Comparison of ENCODE assay signal across 8 cellular contexts in the genomic region with DNA sequence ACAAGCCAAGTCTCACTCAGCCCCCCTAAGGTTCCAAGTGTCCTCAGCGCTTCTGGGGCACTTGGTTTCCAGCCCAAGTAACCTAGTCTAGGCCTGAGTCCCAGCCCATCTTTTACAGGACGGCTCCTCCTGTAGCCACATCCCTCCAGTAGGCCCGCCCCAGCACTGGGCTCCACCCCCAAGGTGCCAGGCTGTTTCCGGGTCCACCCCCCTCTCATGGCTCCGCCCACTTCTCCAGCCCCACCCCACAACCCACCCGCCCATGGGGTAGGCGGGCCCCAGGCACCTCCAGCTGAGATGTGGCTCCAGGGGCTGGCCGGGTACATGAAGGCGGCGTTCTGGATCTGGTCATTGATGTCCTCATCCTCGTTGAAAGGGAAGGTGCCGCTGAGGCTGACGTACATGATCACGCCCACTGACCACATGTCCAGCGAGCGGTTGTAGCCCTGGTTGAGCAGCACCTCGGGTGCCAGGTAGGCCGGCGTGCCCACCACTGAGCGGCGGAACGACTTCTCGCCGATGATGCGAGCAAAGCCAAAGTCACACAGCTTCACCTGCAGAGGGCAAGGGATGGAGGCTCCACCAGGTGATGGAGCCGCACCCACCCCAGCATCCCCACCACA.
DNase-seq lines count a peak whose midpoint lies in the region; ATAC-seq lines count a peak whose summit lies in the region.

No MANE protein-coding gene starts in this region.

- H3K27me3 Mint-ChIP-seq in stimulated activated naive CD8-positive, alpha-beta T cell treated with anti-CD3 and anti-CD28 coated beads, Interleukin-15, amount 100 ng/mL, for 72 hours = no peaks in the 10 kb centered on the region

- H3K9me3 Mint-ChIP-seq in stimulated activated naive CD8-positive, alpha-beta T cell treated with anti-CD3 and anti-CD28 coated beads, Interleukin-15, amount 100 ng/mL, for 72 hours = no peaks in the 10 kb centered on the region

- H3K4me1 Mint-ChIP-seq in stimulated activated naive CD8-positive, alpha-beta T cell treated with anti-CD3 and anti-CD28 coated beads, Interleukin-15, amount 100 ng/mL, for 72 hours = peaks cover 22% of the 10 kb centered on the region

- intact Hi-C loops in posterior cingulate gyrus (cut with DNase I) = no loop called here

- DNase-seq in activated gamma-delta T cell treated with Interleukin-2 at 50 U/mL for 16 hours (peak; percentile 30), activated gamma-delta T cell (lab: John Stamatoyannopoulos, UW) (no peak), iPS-NIHi7 (ENCODE audit: extremely low spot score) (peak; percentile 94), Ammon's horn (ENCODE audit: low spot score) (no peak), posterior cingulate gyrus (no peak)
- peak in 2 of 3 experiments; percentile 30 to 41 for DNase-seq in activated CD8-positive, alpha-beta memory T cell treated with anti-CD3 and anti-CD28 coated beads for 48 hours (ENCODE audit: low read depth in 2 of 3, low spot score in 2 of 3)
- peak; percentile 42 to 69 for DNase-seq in stimulated activated naive CD8-positive, alpha-beta T cell treated with anti-CD3 and anti-CD28 coated beads, Interleukin-15, amount 100 ng/mL, for 72 hours

- ATAC-seq in stimulated activated naive CD8-positive, alpha-beta T cell treated with anti-CD3 and anti-CD28 coated beads, Interleukin-15, amount 100 ng/mL, for 72 hours = peak; percentile 93
- ATAC-seq in HG03565 (IDR thresholded peaks at IDR 0.05; ENCODE audit: unreplicated experiment) = no peak

- H3K4me3 Mint-ChIP-seq in stimulated activated naive CD8-positive, alpha-beta T cell treated with anti-CD3 and anti-CD28 coated beads, Interleukin-15, amount 100 ng/mL, for 72 hours = no peak overlapping the region

- H3K27ac Mint-ChIP-seq in stimulated activated naive CD8-positive, alpha-beta T cell treated with anti-CD3 and anti-CD28 coated beads, Interleukin-15, amount 100 ng/mL, for 72 hours = peak overlapping the region in 1 of 2 donors; percentile 95

Comparison
In these comparisons a context has a peak if more than half of its experiments do, and no peak if none do; other contexts are left out.
1. DNase-seq: peak in activated gamma-delta T cell treated with Interleukin-2 at 50 U/mL for 16 hours (single experiment), activated CD8-positive, alpha-beta memory T cell treated with anti-CD3 and anti-CD28 coated beads for 48 hours (2 of 3), iPS-NIHi7 (single experiment) and stimulated activated naive CD8-positive, alpha-beta T cell treated with anti-CD3 and anti-CD28 coated beads, Interleukin-15, amount 100 ng/mL, for 72 hours (2 of 2); none in activated gamma-delta T cell (single experiment), Ammon's horn (single experiment) and posterior cingulate gyrus (0 of 10).